25 cellular contexts compared by ENCODE assay signal in genomic region chr9:116496167-116496566, GRCh38.
DNase-seq lines count a peak whose midpoint lies in the region; ATAC-seq, FAIRE-seq and TF ChIP-seq lines count a peak whose summit lies in the region.
"Had no signal": no experiment of that assay in that cellular context is flagged by ENCODE, and none has a peak within 500 bp of the region (broad histone marks: within the 10 kb centered on the region; RNA-seq: fewer than 3 reads in every experiment).

No MANE protein-coding gene starts in this region.

- peaks cover 6% of the 10 kb centered on the region for H3K27me3 Mint-ChIP-seq in nephron (ENCODE audit: low read depth)
- H3K27me3 Mint-ChIP-seq: CD4-positive, alpha-beta memory T cell; CD4-positive, CD25-positive, alpha-beta regulatory T cell had no signal

- no peak overlapping the region for H3K4me3 Mint-ChIP-seq in nephron
- H3K4me3 Mint-ChIP-seq: CD14-positive monocyte; CD4-positive, alpha-beta memory T cell; CD4-positive, CD25-positive, alpha-beta regulatory T cell; CD8-positive, alpha-beta memory T cell had no signal

- in situ Hi-C loops in HepG2 (cut with HindIII; ENCODE audit: extremely low pct_ligation_motif_present, low pct_unique_long_range_greater_than_20kb), result no loop called here

- peak overlapping the region in 2 of 3 experiments; percentile 11 to 16 for H3K27ac Mint-ChIP-seq in nephron
- H3K27ac Mint-ChIP-seq: CD14-positive monocyte; CD4-positive, alpha-beta memory T cell; CD4-positive, CD25-positive, alpha-beta regulatory T cell; CD8-positive, alpha-beta memory T cell had no signal

- H3K4me1 ChIP-seq in HepG2 (ENCODE audit: insufficient read depth, low read length) (peaks cover 9% of the 10 kb centered on the region), right lobe of liver (no peaks in the 10 kb centered on the region)
- H3K4me1 ChIP-seq: BE2C, BLaER1 had no signal

- H3K79me2 ChIP-seq in HepG2 (ENCODE audit: insufficient read depth, low read length), result no peaks in the 10 kb centered on the region

- TF ChIP-seq POLR2A in HepG2 (IDR thresholded peaks at IDR 0.05; ENCODE audit: insufficient read depth in 1 of 2, low read depth in 2 of 2, low read length in 2 of 2) (no peak), right lobe of liver (IDR thresholded peaks at IDR 0.05) (no peak)

- CTCF ChIA-PET in HepG2 (lab: Yijun Ruan, JAX; ENCODE audit: low intra/inter-chr PET ratio, low total read pairs), result interaction anchor here (2.9 kb wide), 1 partner anchor 76 kb away, joined by 21 read pairs; no protein-coding TSS in a partner anchor

- no peaks in the 10 kb centered on the region for H3K9me3 ChIP-seq in HepG2 (ENCODE audit: low read length)
- H3K9me3 ChIP-seq in right lobe of liver, result no peaks in the 10 kb centered on the region
- H3K9me3 ChIP-seq: BE2C, BLaER1 had no signal

- H3K27ac ChIP-seq in HepG2 (ENCODE audit: extremely low read length, insufficient read depth, low read length), result no peak overlapping the region
- no peak overlapping the region for H3K27ac ChIP-seq in right lobe of liver
- H3K27ac ChIP-seq: 22Rv1, BLaER1 had no signal

- no peak for TF ChIP-seq RAD21 in HepG2 (CRISPR knock-in tag; IDR thresholded peaks at IDR 0.05)

- H3K4me2 ChIP-seq in HepG2 (ENCODE audit: low read depth, low read length), result no peak overlapping the region
- H3K4me2 ChIP-seq: BLaER1 had no signal

- DNase-seq in HepG2 (ENCODE audit: low spot score), result no peak
- no peak for DNase-seq in right lobe of liver
- no peak for DNase-seq in activated effector memory CD4-positive, alpha-beta T cell treated with anti-CD3 and anti-CD28 coated beads, Interleukin-2, amount 50 U/mL, for 16 hours
- no peak for DNase-seq in germinal center (ENCODE audit: low spot score)
- DNase-seq: ACHN; BE2C; C1 segment of cervical spinal cord; CD4-positive, alpha-beta memory T cell; CD4-positive, CD25-positive, alpha-beta regulatory T cell; CD8-positive, alpha-beta memory T cell; COR-L47; DMS 273 treated with DMSO at 0.1 percent for 48 hours; DMS153; DMS53; DMS79; DND-41; EL; GDM1 had no signal

- ATAC-seq in HepG2 (no peak), right lobe of liver (no peak)
- ATAC-seq: GM12878 had no signal

- no peaks in the 10 kb centered on the region for H3K9me3 Mint-ChIP-seq in nephron
- H3K9me3 Mint-ChIP-seq: CD14-positive monocyte; CD8-positive, alpha-beta memory T cell had no signal

- TF ChIP-seq EP300 in HepG2 (IDR thresholded peaks at IDR 0.05; ENCODE audit: low read depth in 2 of 2, low read length in 2 of 2) (no peak), HepG2 (CRISPR knock-in tag; IDR thresholded peaks at IDR 0.05; ENCODE audit: borderline replicate concordance) (no peak)

- no peaks in the 10 kb centered on the region for H4K20me1 ChIP-seq in HepG2 (ENCODE audit: insufficient read depth, low read length)
- H4K20me1 ChIP-seq: BLaER1 had no signal

- POLR2A ChIA-PET in HepG2 (lab: Yijun Ruan, JAX), result no interaction called here

- no peak overlapping the region for H2AFZ ChIP-seq in HepG2 (ENCODE audit: low read length)

- no peak for TF ChIP-seq CTCF in HepG2 (CRISPR knock-in tag; IDR thresholded peaks at IDR 0.05)
- no peak for TF ChIP-seq CTCF in right lobe of liver (IDR thresholded peaks at IDR 0.05)
- TF ChIP-seq CTCF in nephron (IDR thresholded peaks at IDR 0.05; ENCODE audit: unreplicated experiment in 3 of 3), result no peak

- BruUV-seq in HepG2 (replicated peaks; lab: Mats Ljungman, UMichigan), result no TSS peak

- no peaks in the 10 kb centered on the region for H3K36me3 Mint-ChIP-seq in nephron (ENCODE audit: low read depth)
- H3K36me3 Mint-ChIP-seq: CD14-positive monocyte; CD4-positive, alpha-beta memory T cell; CD4-positive, CD25-positive, alpha-beta regulatory T cell; CD8-positive, alpha-beta memory T cell had no signal

- H3K4me1 Mint-ChIP-seq in nephron, result peaks cover 34% of the 10 kb centered on the region
- H3K4me1 Mint-ChIP-seq: CD14-positive monocyte; CD4-positive, alpha-beta memory T cell; CD4-positive, CD25-positive, alpha-beta regulatory T cell; CD8-positive, alpha-beta memory T cell had no signal

- intact Hi-C loops in HepG2 (cut with micrococcal nuclease; ENCODE audit: unreplicated experiment), result no loop called here
- intact Hi-C loops in right lobe of liver (cut with DNase I), result no loop called here

- WGBS in HepG2 (ENCODE audit: low lambda C conversion rate), result 13% methylated on average over 1 of the region's 1 CpG
- 56% methylated on average over 1 of the region's 1 CpG for WGBS in right lobe of liver (ENCODE audit: insufficient coverage, low coverage, low lambda C conversion rate, missing lambda C conversion rate)

- H3K4me3 ChIP-seq in HepG2 (replicated peaks in 1 of 3; ENCODE audit: insufficient read depth in 1 of 3, low read depth in 2 of 3, low read length in 3 of 3), result no peak overlapping the region
- no peak overlapping the region for H3K4me3 ChIP-seq in right lobe of liver
- H3K4me3 ChIP-seq: BLaER1, GM12878 had no signal

- no peak for FAIRE-seq in HepG2 (lab: Jason Lieb, UNC)
- FAIRE-seq: GM12878, GM12892, GM18507 had no signal

- H3K27me3 ChIP-seq in HepG2 (ENCODE audit: control insufficient read depth in 1 of 2, insufficient read depth in 2 of 2, low read length in 2 of 2) (no peaks in the 10 kb centered on the region), right lobe of liver (no peaks in the 10 kb centered on the region)
- H3K27me3 ChIP-seq: BE2C, BLaER1 had no signal

- H3K36me3 ChIP-seq in HepG2 (replicated peaks in 1 of 2; ENCODE audit: control insufficient read depth in 1 of 2, insufficient read depth in 2 of 2, low read length in 2 of 2), result no peaks in the 10 kb centered on the region
- no peaks in the 10 kb centered on the region for H3K36me3 ChIP-seq in right lobe of liver
- H3K36me3 ChIP-seq: BE2C, BLaER1 had no signal

- H3K9ac ChIP-seq in HepG2 (ENCODE audit: insufficient read depth, low read depth, low read length), result no peak overlapping the region
- H3K9ac ChIP-seq: BLaER1 had no signal

TF ChIP-seq in HepG2, 621 proteins besides CTCF, POLR2A, EP300 and RAD21:
- TF ChIP-seq BCL6 (CRISPR knock-in tag; IDR thresholded peaks at IDR 0.05) (peak; percentile 91), ZBTB40 (IDR thresholded peaks at IDR 0.05) (no peak), ZBTB40 (CRISPR knock-in tag; IDR thresholded peaks at IDR 0.05) (no peak)
